1 cellular context compared by ENCODE assay signal in genomic region chr15:99248000-99248727, GRCh38.
TF ChIP-seq lines count a peak whose summit lies in the region.

No MANE protein-coding gene starts in this region.

TF ChIP-seq in IMR-90, 13 proteins besides CTCF, POLR2A, EP300 and RAD21 (continued from another document):
- TF ChIP-seq MXI1 (IDR thresholded peaks at IDR 0.05; ENCODE audit: borderline replicate concordance, low read depth, low read length) (no peak), USF2 (IDR thresholded peaks at IDR 0.05; ENCODE audit: low read depth, low read length) (no peak)
